ENCODE assay signal across 13 cellular contexts in the genomic region with DNA sequence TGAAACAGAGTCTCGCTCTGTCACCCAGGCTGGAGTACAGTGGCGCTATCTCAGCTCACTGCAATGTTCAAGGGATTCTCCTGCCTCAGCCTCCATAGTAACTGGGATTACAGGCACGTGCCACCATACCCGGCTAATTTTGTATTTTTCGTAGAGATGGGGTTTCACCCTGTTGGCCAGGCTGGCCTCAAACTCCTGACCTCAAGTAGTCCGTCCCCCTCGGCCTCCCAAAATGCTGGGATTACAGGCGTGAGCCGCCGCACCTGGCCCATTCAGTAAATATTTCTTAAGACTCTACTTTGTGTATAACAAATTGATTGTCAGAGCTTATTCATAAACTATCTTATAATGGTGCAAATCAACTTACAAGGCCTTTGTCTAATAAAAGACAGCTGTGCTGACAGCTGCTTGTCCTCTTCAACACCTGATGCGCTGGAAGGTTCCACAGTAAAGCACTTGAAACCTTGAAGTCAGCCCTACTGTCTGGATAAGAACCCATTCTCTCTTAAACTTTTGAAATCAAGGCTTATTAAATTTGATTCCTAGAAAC. TPM values are rescaled to one million over a fixed set of nuclear protein-coding genes. Genes with fewer than 3 reads are reported as not detected.
DNase-seq lines count a peak whose midpoint lies in the region; ATAC-seq and TF ChIP-seq lines count a peak whose summit lies in the region.
"Had no signal": no experiment of that assay in that cellular context is flagged by ENCODE, and none has a peak within 500 bp of the region (broad histone marks: within the 10 kb centered on the region; RNA-seq: fewer than 3 reads in every experiment).

No MANE protein-coding gene starts in this region.

- WGBS in esophagus squamous epithelium, 2 donors, result 73 to 76% methylated on average over 11 of the region's 11 CpGs

- no peaks in the 10 kb centered on the region for H3K9me3 Mint-ChIP-seq in CD8-positive, alpha-beta memory T cell
- no peaks in the 10 kb centered on the region for H3K9me3 Mint-ChIP-seq in Caco-2 (ENCODE audit: unreplicated experiment)
- H3K9me3 Mint-ChIP-seq: mesothelial cell of epicardium had no signal

- peaks cover 0 to 41% of the 10 kb centered on the region in 2 donors for H3K4me1 ChIP-seq in right atrium auricular region
- H3K4me1 ChIP-seq in esophagus squamous epithelium, result peaks cover 9 to 31% (median 20%) of the 10 kb centered on the region in 3 donors
- H3K4me1 ChIP-seq in parathyroid adenoma, result peaks cover 5% of the 10 kb centered on the region
- peaks cover 25% of the 10 kb centered on the region for H3K4me1 ChIP-seq in vagina
- H3K4me1 ChIP-seq in CD8-positive, alpha-beta memory T cell (ENCODE audit: insufficient read depth, low read length), result no peaks in the 10 kb centered on the region
- peaks cover 6% of the 10 kb centered on the region for H3K4me1 ChIP-seq in Caco-2

- H3K4me1 Mint-ChIP-seq in CD8-positive, alpha-beta memory T cell, result peaks cover 0 to 3% (median 3%) of the 10 kb centered on the region in 3 donors
- H3K4me1 Mint-ChIP-seq in Caco-2 (ENCODE audit: low read depth, unreplicated experiment), result peaks cover 6% of the 10 kb centered on the region

- TF ChIP-seq POLR2A in esophagus squamous epithelium (IDR thresholded peaks at IDR 0.05) (no peak), vagina (IDR thresholded peaks at IDR 0.05) (no peak)

- ATAC-seq in left ventricle myocardium superior, result no peak
- no peak for ATAC-seq in GM21825 (IDR thresholded peaks at IDR 0.05; ENCODE audit: unreplicated experiment)

- no peak overlapping the region for H3K4me3 Mint-ChIP-seq in CD8-positive, alpha-beta memory T cell
- no peak overlapping the region for H3K4me3 Mint-ChIP-seq in Caco-2 (ENCODE audit: unreplicated experiment)
- H3K4me3 Mint-ChIP-seq: B cell, mesothelial cell of epicardium had no signal

- CTCF ChIA-PET in CD8-positive, alpha-beta memory T cell (lab: Charles Lee), result interaction anchor here (1.3 to 3.4 kb wide), 9 partner anchors 12 to 645 kb away, joined by 3 to 44 read pairs (median 5); no protein-coding TSS in a partner anchor
- CTCF ChIA-PET in Caco-2 (lab: Charles Lee), result interaction anchor here (1.0 to 1.8 kb wide), 10 partner anchors 9 to 332 kb away, joined by 3 to 20 read pairs (median 8); a partner anchor contains a TSS

- H3K4me2 ChIP-seq in parathyroid adenoma (ENCODE audit: low read length), result no peak overlapping the region

- BruUV-seq in Caco-2 (replicated peaks; lab: Mats Ljungman, UMichigan), result no TSS peak

- no peak overlapping the region for H3K4me3 ChIP-seq in right atrium auricular region
- H3K4me3 ChIP-seq in esophagus squamous epithelium, result no peak overlapping the region
- H3K4me3 ChIP-seq in parathyroid adenoma (ENCODE audit: low read depth, low read length), result no peak overlapping the region
- H3K4me3 ChIP-seq in vagina, result no peak overlapping the region
- no peak overlapping the region for H3K4me3 ChIP-seq in CD8-positive, alpha-beta memory T cell (ENCODE audit: low read length)
- no peak overlapping the region for H3K4me3 ChIP-seq in Caco-2 (ENCODE audit: low read depth, low read length)

- H3K27me3 Mint-ChIP-seq in CD8-positive, alpha-beta memory T cell, result peaks cover under 1 to 5% of the 10 kb centered on the region in 2 donors
- no peaks in the 10 kb centered on the region for H3K27me3 Mint-ChIP-seq in Caco-2 (ENCODE audit: insufficient read depth, unreplicated experiment)
- H3K27me3 Mint-ChIP-seq: B cell had no signal

- peak overlapping the region; percentile 23 for H2AFZ ChIP-seq in parathyroid adenoma

- H3K9me3 ChIP-seq in right atrium auricular region (no peaks in the 10 kb centered on the region), esophagus squamous epithelium (no peaks in the 10 kb centered on the region), parathyroid adenoma (ENCODE audit: control insufficient read depth, low read length) (no peaks in the 10 kb centered on the region), vagina (no peaks in the 10 kb centered on the region), Caco-2 (no peaks in the 10 kb centered on the region)
- H3K9me3 ChIP-seq in CD8-positive, alpha-beta memory T cell (ENCODE audit: low read length), result no peaks in the 10 kb centered on the region

- intact Hi-C loops in left ventricle myocardium superior (cut with micrococcal nuclease), result no loop called here
- intact Hi-C loops in esophagus squamous epithelium (cut with DNase I), result loop anchor here (5.0 kb wide), 1 partner anchor 240 kb away; no protein-coding TSS in a partner anchor
- intact Hi-C loops in vagina (cut with DNase I), result loop anchor here (5.0 kb wide), 1 partner anchor 240 kb away; no protein-coding TSS in a partner anchor
- intact Hi-C loops in Caco-2 (cut with micrococcal nuclease; ENCODE audit: unreplicated experiment), result loop anchor here (5.0 kb wide), 1 partner anchor 225 kb away; no protein-coding TSS in a partner anchor

- H3K27ac Mint-ChIP-seq in CD8-positive, alpha-beta memory T cell, result no peak overlapping the region
- no peak overlapping the region for H3K27ac Mint-ChIP-seq in Caco-2 (ENCODE audit: unreplicated experiment)
- H3K27ac Mint-ChIP-seq: B cell had no signal

- H3K9ac ChIP-seq in parathyroid adenoma, result no peak overlapping the region

- no peaks in the 10 kb centered on the region for H3K36me3 Mint-ChIP-seq in CD8-positive, alpha-beta memory T cell
- H3K36me3 Mint-ChIP-seq in Caco-2 (ENCODE audit: insufficient read depth, unreplicated experiment), result peaks cover 20% of the 10 kb centered on the region

- peak overlapping the region; percentile 69 to 83 for H3K27ac ChIP-seq in right atrium auricular region
- peak overlapping the region; percentile 60 to 87 (median 79) for H3K27ac ChIP-seq in esophagus squamous epithelium
- H3K27ac ChIP-seq in parathyroid adenoma, result no peak overlapping the region
- peak overlapping the region; percentile 70 for H3K27ac ChIP-seq in vagina
- no peak overlapping the region for H3K27ac ChIP-seq in CD8-positive, alpha-beta memory T cell (ENCODE audit: low read depth, low read length)

- H3K27me3 ChIP-seq in right atrium auricular region, result no peaks in the 10 kb centered on the region
- no peaks in the 10 kb centered on the region for H3K27me3 ChIP-seq in esophagus squamous epithelium
- no peaks in the 10 kb centered on the region for H3K27me3 ChIP-seq in parathyroid adenoma (ENCODE audit: control insufficient read depth, insufficient read depth, low read length)
- H3K27me3 ChIP-seq in vagina, result no peaks in the 10 kb centered on the region
- H3K27me3 ChIP-seq in CD8-positive, alpha-beta memory T cell (ENCODE audit: insufficient read depth, low read length, poor library complexity, severe bottlenecking), result no peaks in the 10 kb centered on the region
- no peaks in the 10 kb centered on the region for H3K27me3 ChIP-seq in Caco-2 (replicated peaks; ENCODE audit: control insufficient read depth, insufficient read depth, low read length)

- H3K79me2 ChIP-seq in parathyroid adenoma, result peaks cover 4% of the 10 kb centered on the region

- POLR2A ChIA-PET in CD8-positive, alpha-beta memory T cell (lab: Charles Lee), result interaction anchor here (1.1 kb wide), 1 partner anchor 32 kb away, joined by 3 read pairs; no protein-coding TSS in a partner anchor
- POLR2A ChIA-PET in Caco-2 (lab: Charles Lee), result interaction anchor here (0.7 kb wide), 1 partner anchor 151 kb away, joined by 3 read pairs; no protein-coding TSS in a partner anchor

- no peak for DNase-seq in right atrium auricular region (ENCODE audit: low spot score)
- DNase-seq in left ventricle myocardium superior, result no peak
- DNase-seq in esophagus squamous epithelium (lab: John Stamatoyannopoulos, UW), result no peak
- DNase-seq in vagina (ENCODE audit: extremely low spot score in 2 of 2), result no peak
- DNase-seq in CD8-positive, alpha-beta memory T cell, result no peak
- no peak for DNase-seq in Caco-2
- DNase-seq: activated CD4-positive, alpha-beta T cell treated with anti-CD3 and anti-CD28 coated beads, Interleukin-2, amount 50 U/mL, for 1 hour; MV-4-11 had no signal

- TF ChIP-seq CTCF in right atrium auricular region (IDR thresholded peaks at IDR 0.05) (no peak), esophagus squamous epithelium (IDR thresholded peaks at IDR 0.05) (no peak), parathyroid adenoma (IDR thresholded peaks at IDR 0.05) (no peak), vagina (IDR thresholded peaks at IDR 0.05) (no peak), Caco-2 (IDR thresholded peaks at IDR 0.05; ENCODE audit: insufficient read depth in 1 of 2, low read depth in 1 of 2, low read length in 1 of 2, severe bottlenecking in 1 of 2, unreplicated experiment in 1 of 2) (no peak)

- H3K36me3 ChIP-seq in right atrium auricular region (peaks cover 41% of the 10 kb centered on the region), esophagus squamous epithelium (peaks cover 0 to 68% (median 0%) of the 10 kb centered on the region in 3 donors), parathyroid adenoma (ENCODE audit: control insufficient read depth, insufficient read depth, low read length) (no peaks in the 10 kb centered on the region), vagina (peaks cover 0 to 34% of the 10 kb centered on the region in 2 donors), Caco-2 (ENCODE audit: control insufficient read depth, insufficient read depth, low read length) (no peaks in the 10 kb centered on the region)
- no peaks in the 10 kb centered on the region for H3K36me3 ChIP-seq in CD8-positive, alpha-beta memory T cell (ENCODE audit: insufficient read depth, low read length)

RNA-seq across cellular contexts. Expression of a gene that starts 14.7 kb away (rescaled TPM):
- total RNA-seq in right atrium auricular region (100 to 1,000 TPM; 201 to 223 TPM), left ventricle myocardium superior (94.6 TPM), esophagus squamous epithelium (10 to 100 TPM in 2 of 4 donors, 1 to 10 TPM in 1, under 1 TPM in 1; 0.44 to 55.7 (median 31.6) TPM), vagina (44.2 TPM), Caco-2 (2022) (27.9 and 30.1 TPM in 2 replicates)
- under 1 TPM; 0.71 to 0.77 TPM for total RNA-seq in CD8-positive, alpha-beta memory T cell
- 0.58 TPM for polyA plus RNA-seq in CD8-positive, alpha-beta memory T cell
- total RNA-seq: T-helper 2 cell treated with Interferon-gamma antibody and Interleukin-4, amounts not matched to agents 100 ng/mL and 5 ng/mL, for 36 hours had no signal

Comparison
In these comparisons a context has a peak if more than half of its experiments do, and no peak if none do; other contexts are left out.
1. H3K27ac ChIP-seq: peak in right atrium auricular region (2 of 2), esophagus squamous epithelium (4 of 4) and vagina (single experiment); none in parathyroid adenoma (single experiment) and CD8-positive, alpha-beta memory T cell (single experiment).